8 cellular contexts compared by ENCODE assay signal in the genomic region with DNA sequence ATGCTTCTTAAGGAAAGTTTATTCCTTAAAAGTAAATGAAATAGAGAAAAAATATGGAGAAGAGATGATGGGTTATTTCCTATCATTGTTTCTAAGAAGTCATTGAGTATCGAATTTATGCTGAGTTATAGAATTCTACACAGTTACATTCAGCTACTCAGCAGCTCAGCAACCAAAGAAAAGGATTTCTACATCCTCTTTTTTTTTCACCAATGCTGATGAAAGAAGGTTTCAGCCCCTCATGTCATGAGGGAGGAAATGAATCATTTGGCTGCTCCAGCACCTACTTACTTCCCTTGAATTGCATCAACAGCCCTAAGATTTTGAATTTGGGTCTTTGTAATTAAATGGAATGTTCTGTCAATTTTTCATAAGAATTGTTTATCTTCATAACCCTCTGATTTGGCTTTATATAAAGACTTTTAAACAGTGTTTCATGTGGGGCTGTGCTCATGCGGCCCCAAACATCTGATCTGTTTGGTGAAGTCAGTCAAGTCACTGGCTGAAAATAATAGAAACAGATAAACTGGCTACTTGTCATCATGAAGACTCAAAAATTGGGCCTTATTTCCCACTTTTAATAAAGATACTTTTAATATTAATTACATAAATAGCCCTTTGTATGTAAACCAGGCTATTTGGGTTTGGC. TPM values are rescaled to one million over a fixed set of nuclear protein-coding genes. Genes with fewer than 3 reads are reported as not detected.
DNase-seq lines count a peak whose midpoint lies in the region; ATAC-seq and TF ChIP-seq lines count a peak whose summit lies in the region.

No MANE protein-coding gene starts in this region.

- H3K9me3 Mint-ChIP-seq in activated naive CD8-positive, alpha-beta T cell treated with anti-CD3 and anti-CD28 coated beads, Interleukin-2, amount 50 U/mL, for 24 hours = no peaks in the 10 kb centered on the region
- no peaks in the 10 kb centered on the region for H3K9me3 Mint-ChIP-seq in Calu3 (ENCODE audit: low read depth, unreplicated experiment)

- DNase-seq in AG08395 (ENCODE audit: low spot score) = peak; percentile 48
- DNase-seq in activated naive CD8-positive, alpha-beta T cell treated with anti-CD3 and anti-CD28 coated beads, Interleukin-2, amount 50 U/mL, for 24 hours = no peak
- DNase-seq in myocyte (ENCODE audit: low read depth) = peak; percentile 13
- DNase-seq in Calu3 = no peak
- no peak for DNase-seq in DMS153 (lab: John Stamatoyannopoulos, UW)
- DNase-seq in anterior cingulate cortex (lab: John Stamatoyannopoulos, UW) = no peak

- peak overlapping the region; percentile 18 for H3K4me3 Mint-ChIP-seq in activated naive CD8-positive, alpha-beta T cell treated with anti-CD3 and anti-CD28 coated beads, Interleukin-2, amount 50 U/mL, for 24 hours
- H3K4me3 Mint-ChIP-seq in Calu3 (ENCODE audit: low read depth, unreplicated experiment) = no peak overlapping the region

- ATAC-seq in GM19395 (IDR thresholded peaks at IDR 0.05; ENCODE audit: unreplicated experiment) (peak; percentile 85), HG03432 (IDR thresholded peaks at IDR 0.05; ENCODE audit: unreplicated experiment) (peak; percentile 82)
- peak; percentile 80 for ATAC-seq in activated naive CD8-positive, alpha-beta T cell treated with anti-CD3 and anti-CD28 coated beads, Interleukin-2, amount 50 U/mL, for 24 hours

- CTCF ChIA-PET in Calu3 (lab: Charles Lee) = no interaction called here

- TF ChIP-seq CTCF in Calu3 (IDR thresholded peaks at IDR 0.05; ENCODE audit: unreplicated experiment) = no peak

- no peak overlapping the region for H3K27ac Mint-ChIP-seq in activated naive CD8-positive, alpha-beta T cell treated with anti-CD3 and anti-CD28 coated beads, Interleukin-2, amount 50 U/mL, for 24 hours
- H3K27ac Mint-ChIP-seq in Calu3 (ENCODE audit: unreplicated experiment) = no peak overlapping the region

- H3K27me3 Mint-ChIP-seq in activated naive CD8-positive, alpha-beta T cell treated with anti-CD3 and anti-CD28 coated beads, Interleukin-2, amount 50 U/mL, for 24 hours = peaks cover 4% of the 10 kb centered on the region
- H3K27me3 Mint-ChIP-seq in Calu3 (ENCODE audit: unreplicated experiment) = no peaks in the 10 kb centered on the region

- BruUV-seq in Calu3 (replicated peaks; lab: Mats Ljungman, UMichigan) = no TSS peak

- intact Hi-C loops in Calu3 (cut with micrococcal nuclease; ENCODE audit: unreplicated experiment) = no loop called here

- H3K36me3 Mint-ChIP-seq in activated naive CD8-positive, alpha-beta T cell treated with anti-CD3 and anti-CD28 coated beads, Interleukin-2, amount 50 U/mL, for 24 hours (ENCODE audit: low read depth) = no peaks in the 10 kb centered on the region
- H3K36me3 Mint-ChIP-seq in Calu3 (ENCODE audit: insufficient read depth, unreplicated experiment) = no peaks in the 10 kb centered on the region

- peaks cover 19% of the 10 kb centered on the region for H3K4me1 Mint-ChIP-seq in activated naive CD8-positive, alpha-beta T cell treated with anti-CD3 and anti-CD28 coated beads, Interleukin-2, amount 50 U/mL, for 24 hours
- no peaks in the 10 kb centered on the region for H3K4me1 Mint-ChIP-seq in Calu3 (ENCODE audit: low read depth, unreplicated experiment)

RNA-seq across cellular contexts. Expression of a gene that starts 18.5 kb away (rescaled TPM):
- total RNA-seq in myocyte (36.6 and 41.1 TPM in 2 replicates), Calu3 (2022) (96.3 and 97.0 TPM in 2 replicates)
- 24.4 TPM for polyA plus RNA-seq in myocyte (2012)

Comparison
In these comparisons a context has a peak if more than half of its experiments do, and no peak if none do; other contexts are left out.
1. DNase-seq: peak in AG08395 (single experiment) and myocyte (single experiment); none in activated naive CD8-positive, alpha-beta T cell treated with anti-CD3 and anti-CD28 coated beads, Interleukin-2, amount 50 U/mL, for 24 hours (single experiment), Calu3 (single experiment), DMS153 (single experiment) and anterior cingulate cortex (0 of 58).
2. Peak in every context shown above with its lines, with median percentiles within 50 percentile points of each other: ATAC-seq.